ENCODE assay signal across 24 cellular contexts in genomic region chr5:139426222-139426885, GRCh38. TPM values are rescaled to one million over a fixed set of nuclear protein-coding genes. Genes with fewer than 3 reads are reported as not detected.
DNase-seq lines count a peak whose midpoint lies in the region; ATAC-seq and TF ChIP-seq lines count a peak whose summit lies in the region.
"Had no signal": no experiment of that assay in that cellular context is flagged by ENCODE, and none has a peak within 500 bp of the region (broad histone marks: within the 10 kb centered on the region; RNA-seq: fewer than 3 reads in every experiment).

No MANE protein-coding gene starts in this region.

- no peaks in the 10 kb centered on the region for H3K27me3 ChIP-seq in AG04450 (ENCODE audit: control insufficient read depth, insufficient read depth, low read length)
- H3K27me3 ChIP-seq in adipocyte (replicated peaks; ENCODE audit: control insufficient read depth, insufficient read depth, low read length): no peaks in the 10 kb centered on the region
- H3K27me3 ChIP-seq: ascending aorta, colonic mucosa, upper lobe of left lung had no signal

- POLR2A ChIA-PET in AG04450 (lab: Yijun Ruan, JAX): no interaction called here

- no peak overlapping the region for H3K9ac ChIP-seq in adipocyte (ENCODE audit: low read length)

- H3K27ac ChIP-seq in AG04450 (ENCODE audit: low read depth, low read length): peak overlapping the region; percentile 11
- H3K27ac ChIP-seq: colonic mucosa, HL-60, upper lobe of left lung had no signal

- H3K36me3 ChIP-seq in adipocyte (ENCODE audit: control insufficient read depth, insufficient read depth, low read length, severe bottlenecking): no peaks in the 10 kb centered on the region
- H3K36me3 ChIP-seq: colonic mucosa had no signal

- peaks cover 8% of the 10 kb centered on the region for H3K4me1 ChIP-seq in adipocyte (ENCODE audit: control insufficient read depth, insufficient read depth, low read length)
- H3K4me1 ChIP-seq: colonic mucosa, upper lobe of left lung had no signal

- H3K9me3 ChIP-seq in AG04450 (ENCODE audit: control insufficient read depth, insufficient read depth, low read length) (no peaks in the 10 kb centered on the region), adipocyte (ENCODE audit: control insufficient read depth, low read length) (no peaks in the 10 kb centered on the region)
- H3K9me3 ChIP-seq: ascending aorta, colonic mucosa, upper lobe of left lung had no signal

- TF ChIP-seq CTCF in AG04450 (IDR thresholded peaks at IDR 0.05; ENCODE audit: low read depth, low read length): no peak

- no peak for ATAC-seq in HG02970 (IDR thresholded peaks at IDR 0.05; ENCODE audit: low FRiP score, unreplicated experiment)
- ATAC-seq in HG02885 (IDR thresholded peaks at IDR 0.05; ENCODE audit: poor library complexity, unreplicated experiment): no peak
- ATAC-seq: CD8-positive, alpha-beta T cell had no signal

- CTCF ChIA-PET in AG04450 (lab: Charles Lee): interaction anchor here (9.0 kb wide), 1 partner anchor 88 kb away, joined by 231 read pairs; no protein-coding TSS in a partner anchor

- H3K4me3 ChIP-seq in AG04450 (ENCODE audit: low read depth, low read length) (no peak overlapping the region), adipocyte (ENCODE audit: low read length) (no peak overlapping the region)
- H3K4me3 ChIP-seq: ascending aorta, colonic mucosa, upper lobe of left lung had no signal

- no peak for DNase-seq in AG04450 (ENCODE audit: low read depth, low spot score)
- DNase-seq in HCEC 1CT: peak; percentile 57
- DNase-seq in adipocyte (ENCODE audit: low read depth): peak; percentile 60
- DNase-seq in hepatic stellate cell (ENCODE audit: low spot score): peak; percentile 63
- no peak for DNase-seq in NCI-H146 treated with DMSO at 0.1 percent for 48 hours (lab: John Stamatoyannopoulos, UW; ENCODE audit: unreplicated experiment)
- no peak for DNase-seq in SIG-M5 treated with dmso at 0.1 percent for 504 hours (lab: John Stamatoyannopoulos, UW; ENCODE audit: unreplicated experiment)
- DNase-seq: activated CD4-positive, alpha-beta T cell treated with anti-CD3 and anti-CD28 coated beads for 4 hours; activated CD8-positive, alpha-beta memory T cell treated with anti-CD3 and anti-CD28 coated beads, Interleukin-2, amount 50 U/mL, for 4 hours; CD8-positive, alpha-beta T cell; colonic mucosa; DMS79 treated with DMSO at 0.1 percent for 48 hours; erythroblast; KBM-7; NCI-H1092; NCI-H524; stimulated activated naive CD4-positive, alpha-beta T cell; T1000; upper lobe of left lung had no signal

RNA-seq across cellular contexts. Expression of gene DNAJC18, which starts 13.0 kb away (rescaled TPM):
- polyA plus RNA-seq in AG04450 (2011; rRNA removed): 12.7 and 17.7 TPM in 2 replicates
- polyA minus RNA-seq in AG04450 (2011; rRNA and poly(A)+ RNA removed): 9.1 and 9.9 TPM in 2 replicates

RNA-seq across cellular contexts. Expression of gene SPATA24, which starts 22.5 kb away (rescaled TPM):
- polyA plus RNA-seq in AG04450 (2011; rRNA removed): 3.5 and 3.9 TPM in 2 replicates
- polyA minus RNA-seq in AG04450 (2011; rRNA and poly(A)+ RNA removed): 2.6 and 3.3 TPM in 2 replicates

RNA-seq across cellular contexts. Expression of gene PROB1, which starts 31.4 kb away (rescaled TPM):
- 0.19 and 0.25 TPM in 2 replicates for polyA plus RNA-seq in AG04450 (2011; rRNA removed)
- 0.37 and 0.61 TPM in 2 replicates for polyA minus RNA-seq in AG04450 (2011; rRNA and poly(A)+ RNA removed)

RNA-seq across cellular contexts. Expression of gene ECSCR, which starts 36.2 kb away (rescaled TPM):
- polyA plus RNA-seq in AG04450 (2011; rRNA removed): 0.82 and 1.1 TPM in 2 replicates
- polyA minus RNA-seq in AG04450 (2011; rRNA and poly(A)+ RNA removed): 0.64 and 0.91 TPM in 2 replicates
- polyA plus RNA-seq: keratinocyte, neural cell had no signal

RNA-seq across cellular contexts. Expression of gene MZB1, which starts 36.6 kb away (rescaled TPM):
- polyA plus RNA-seq in AG04450 (2011; rRNA removed): not detected in 2 replicates
- 0.28 TPM in 1 of 2 replicates, not detected in the other for polyA minus RNA-seq in AG04450 (2011; rRNA and poly(A)+ RNA removed)
- polyA plus RNA-seq: keratinocyte, neural cell had no signal

Comparison
In these comparisons a context has a peak if more than half of its experiments do, and no peak if none do; other contexts are left out.
1. DNase-seq: peak in HCEC 1CT (single experiment), adipocyte (single experiment) and hepatic stellate cell (single experiment); none in AG04450 (single experiment), NCI-H146 treated with DMSO at 0.1 percent for 48 hours (single experiment) and SIG-M5 treated with dmso at 0.1 percent for 504 hours (single experiment).